Comparison of ENCODE assay signal across 11 cellular contexts in genomic region chr14:104085032-104085888, GRCh38. TPM values are rescaled to one million over a fixed set of nuclear protein-coding genes. Genes with fewer than 3 reads are reported as not detected.
A peak's percentile ranks its signal among the peaks of the same experiment; 100 is the strongest.
DNase-seq lines count a peak whose midpoint lies in the region; ATAC-seq and TF ChIP-seq lines count a peak whose summit lies in the region.
"Had no signal": no experiment of that assay in that cellular context is flagged by ENCODE, and none has a peak within 500 bp of the region (broad histone marks: within the 10 kb centered on the region; RNA-seq: fewer than 3 reads in every experiment).

Gene ASPG (plus strand): TSS chr14:104085700. CDS start chr14:104085771, 71 bp downstream.

- H3K9ac ChIP-seq in SK-N-SH = no peak within 1 kb of the TSS
- no peak within 1 kb of the TSS for H3K9ac ChIP-seq in iPS-15b (ENCODE audit: low read depth, low read length)

- no peaks in the 10 kb centered on the region for H3K9me3 ChIP-seq in SK-N-SH
- no peaks in the 10 kb centered on the region for H3K9me3 ChIP-seq in iPS-15b (ENCODE audit: control insufficient read depth, insufficient read depth, low read length)

- H3K79me2 ChIP-seq in SK-N-SH (ENCODE audit: insufficient read depth) = no peaks in the 10 kb centered on the region

- H3K27ac ChIP-seq in SK-N-SH (ENCODE audit: low read depth in 2 of 2, low read length in 1 of 2) = no peak within 1 kb of the TSS
- H3K27ac ChIP-seq: 22Rv1 had no signal

- H3K4me1 ChIP-seq in SK-N-SH (ENCODE audit: control insufficient read depth in 1 of 2, insufficient read depth in 2 of 2, low read depth in 1 of 2, low read length in 1 of 2) (peaks cover 0 to 21% of the 10 kb centered on the region in 2 experiments; a peak in 1 of 4 replicates), iPS-15b (ENCODE audit: control insufficient read depth, insufficient read depth, low read length) (no peaks in the 10 kb centered on the region)

- CTCF ChIA-PET in SK-N-SH (lab: Yijun Ruan, JAX) = interaction anchor here (1.0 to 3.1 kb wide), 3 partner anchors 9 to 45 kb away, joined by 3 to 19 read pairs (median 7); no protein-coding TSS in a partner anchor

- no peak for TF ChIP-seq EP300 in SK-N-SH (IDR thresholded peaks at IDR 0.05; ENCODE audit: borderline replicate concordance in 1 of 2, low read depth in 1 of 2, low read length in 1 of 2)

- TF ChIP-seq RAD21 in SK-N-SH (IDR thresholded peaks at IDR 0.05; ENCODE audit: low read length) = no peak

- 92% methylated on average over 43 of the region's 70 CpGs for WGBS in SK-N-SH (ENCODE audit: low lambda C conversion rate)

- H3K4me1 Mint-ChIP-seq in activated T-cell treated with anti-CD3 and anti-CD28 coated beads, Interleukin-2, amount 50 U/mL, for 24 hours (ENCODE audit: low read depth) = peaks cover 2% of the 10 kb centered on the region

- H3K4me2 ChIP-seq in SK-N-SH = no peak within 1 kb of the TSS

- H3K27ac Mint-ChIP-seq in activated T-cell treated with anti-CD3 and anti-CD28 coated beads, Interleukin-2, amount 50 U/mL, for 24 hours = no peak within 1 kb of the TSS

- H3K27me3 ChIP-seq in SK-N-SH (ENCODE audit: insufficient read depth) (no peaks in the 10 kb centered on the region; the same call in 1 of the 2 replicates), iPS-15b (ENCODE audit: control insufficient read depth, insufficient read depth, low read length) (peaks cover 4% of the 10 kb centered on the region)

- H3K36me3 Mint-ChIP-seq in activated T-cell treated with anti-CD3 and anti-CD28 coated beads, Interleukin-2, amount 50 U/mL, for 24 hours (ENCODE audit: low read depth) = no peaks in the 10 kb centered on the region

- no peak within 1 kb of the TSS for H2AFZ ChIP-seq in SK-N-SH (ENCODE audit: low read depth)

- H3K9me2 ChIP-seq in SK-N-SH = no peaks in the 10 kb centered on the region

- TF ChIP-seq CTCF in SK-N-SH (IDR thresholded peaks at IDR 0.05) = no peak

- H3K4me3 Mint-ChIP-seq in activated T-cell treated with anti-CD3 and anti-CD28 coated beads, Interleukin-2, amount 50 U/mL, for 24 hours = no peak within 1 kb of the TSS

- H3K4me3 ChIP-seq in SK-N-SH (ENCODE audit: low read depth in 2 of 2, low read length in 1 of 2) (no peak within 1 kb of the TSS), iPS-15b (ENCODE audit: low read depth, low read length) (peak within 1 kb of the TSS; percentile 41)

- POLR2A ChIA-PET in SK-N-SH (lab: Yijun Ruan, JAX) = no interaction called here

- no peaks in the 10 kb centered on the region for H3K36me3 ChIP-seq in SK-N-SH (replicated peaks in 1 of 2; ENCODE audit: control insufficient read depth in 1 of 2, insufficient read depth in 2 of 2, low read length in 1 of 2)
- H3K36me3 ChIP-seq in iPS-15b (ENCODE audit: control insufficient read depth, insufficient read depth, low read length) = no peaks in the 10 kb centered on the region

- ATAC-seq in SK-N-SH treated with all-trans-retinoic acid at 6 μM for 48 hours (no peak), GM18498 (IDR thresholded peaks at IDR 0.05; ENCODE audit: unreplicated experiment) (no peak), GM18867 (IDR thresholded peaks at IDR 0.05; ENCODE audit: unreplicated experiment) (no peak)

- H3K9me3 Mint-ChIP-seq in activated T-cell treated with anti-CD3 and anti-CD28 coated beads, Interleukin-2, amount 50 U/mL, for 24 hours = no peaks in the 10 kb centered on the region

- no peaks in the 10 kb centered on the region for H4K20me1 ChIP-seq in SK-N-SH (ENCODE audit: insufficient read depth)

- DNase-seq in SK-N-SH (peak; percentile 50), NCI-H1436 treated with DMSO at 0.1 percent for 48 hours (lab: John Stamatoyannopoulos, UW) (no peak)
- peak; percentile 32 for DNase-seq in activated T-cell treated with anti-CD3 and anti-CD28 coated beads, Interleukin-2, amount 50 U/mL, for 24 hours
- peak; percentile 35 for DNase-seq in stimulated activated CD8-positive, alpha-beta memory T cell treated with anti-CD3 and anti-CD28 coated beads, Interleukin-4, amount 100 ng/mL, for 48 hours
- DNase-seq: central memory CD4-positive, alpha-beta T cell; NCI-H1105 treated with DMSO at 0.1 percent for 48 hours had no signal

- peaks cover 31% of the 10 kb centered on the region for H3K27me3 Mint-ChIP-seq in activated T-cell treated with anti-CD3 and anti-CD28 coated beads, Interleukin-2, amount 50 U/mL, for 24 hours

- H3F3A ChIP-seq in SK-N-SH (replicated peaks; ENCODE audit: insufficient read depth) = no peaks in the 10 kb centered on the region

TF ChIP-seq in SK-N-SH, 30 proteins besides CTCF, POLR2A, EP300 and RAD21 (continues in another document):
- no peak for TF ChIP-seq MEF2A (IDR thresholded peaks at IDR 0.05; ENCODE audit: borderline replicate concordance, low read depth)
- no peak for TF ChIP-seq CHD2 (IDR thresholded peaks at IDR 0.05; ENCODE audit: low read length, partially characterized antibody)
- no peak for TF ChIP-seq REST (IDR thresholded peaks at IDR 0.05; ENCODE audit: low read depth, low read length)
- no peak for TF ChIP-seq NRF1 (IDR thresholded peaks at IDR 0.05; ENCODE audit: low read depth, low read length)
- no peak for TF ChIP-seq RXRA (IDR thresholded peaks at IDR 0.05; ENCODE audit: borderline replicate concordance, low read depth)
- TF ChIP-seq FOXM1 (IDR thresholded peaks at IDR 0.05; ENCODE audit: low read depth) = no peak
- TF ChIP-seq JUND (IDR thresholded peaks at IDR 0.05) = no peak
- TF ChIP-seq ELF1 (IDR thresholded peaks at IDR 0.05) = no peak
- TF ChIP-seq SMC3 (IDR thresholded peaks at IDR 0.05; ENCODE audit: low read depth, low read length) = no peak

TF ChIP-seq in SK-N-SH treated with all-trans-retinoic acid at 6 μM for 48 hours, 23 proteins besides CTCF, POLR2A, EP300 and RAD21:
- TF ChIP-seq ZNF565 (CRISPR knock-in tag; conservative IDR thresholded peaks at IDR 0.05; ENCODE audit: low read depth) = no peak
- TF ChIP-seq PPARA (CRISPR knock-in tag; IDR thresholded peaks at IDR 0.05; ENCODE audit: borderline replicate concordance) = no peak
- TF ChIP-seq, protein P1, sequence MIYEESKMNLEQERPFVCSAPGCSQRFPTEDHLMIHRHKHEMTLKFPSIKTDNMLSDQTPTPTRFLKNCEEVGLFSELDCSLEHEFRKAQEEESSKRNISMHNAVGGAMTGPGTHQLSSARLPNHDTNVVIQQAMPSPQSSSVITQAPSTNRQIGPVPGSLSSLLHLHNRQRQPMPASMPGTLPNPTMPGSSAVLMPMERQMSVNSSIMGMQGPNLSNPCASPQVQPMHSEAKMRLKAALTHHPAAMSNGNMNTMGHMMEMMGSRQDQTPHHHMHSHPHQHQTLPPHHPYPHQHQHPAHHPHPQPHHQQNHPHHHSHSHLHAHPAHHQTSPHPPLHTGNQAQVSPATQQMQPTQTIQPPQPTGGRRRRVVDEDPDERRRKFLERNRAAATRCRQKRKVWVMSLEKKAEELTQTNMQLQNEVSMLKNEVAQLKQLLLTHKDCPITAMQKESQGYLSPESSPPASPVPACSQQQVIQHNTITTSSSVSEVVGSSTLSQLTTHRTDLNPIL (CRISPR knock-in tag; IDR thresholded peaks at IDR 0.05; ENCODE audit: low read depth) = no peak
- TF ChIP-seq ESRRG (CRISPR knock-in tag; IDR thresholded peaks at IDR 0.05) = no peak
- no peak for TF ChIP-seq TSHZ2 (CRISPR knock-in tag; IDR thresholded peaks at IDR 0.05)
- TF ChIP-seq ZFP3 (CRISPR knock-in tag; IDR thresholded peaks at IDR 0.05) = no peak
- no peak for TF ChIP-seq ZFP30 (CRISPR knock-in tag; IDR thresholded peaks at IDR 0.05)
- no peak for TF ChIP-seq ZNF70 (CRISPR knock-in tag; IDR thresholded peaks at IDR 0.05)
- TF ChIP-seq ZNF8 (CRISPR knock-in tag; IDR thresholded peaks at IDR 0.05) = no peak
- no peak for TF ChIP-seq CSDC2 (CRISPR knock-in tag; IDR thresholded peaks at IDR 0.05)

RNA-seq across cellular contexts. Expression of gene ASPG, which starts in this region (rescaled TPM):
- not detected in 2 replicates for polyA plus RNA-seq in SK-N-SH (2012; rRNA removed)
- polyA plus RNA-seq in SK-N-SH (2012; cell fraction: cytosol; rRNA removed) = not detected in 2 replicates
- polyA plus RNA-seq in SK-N-SH (2012; cell fraction: nucleus; rRNA removed) = 0.01 TPM in 1 of 2 replicates, not detected in the other

Comparison
In these comparisons a context has a peak if more than half of its experiments do, and no peak if none do; other contexts are left out.
1. Peak in DNase-seq in SK-N-SH; RNA of the gene not detected or under 1 TPM.